8 cellular contexts compared by ENCODE assay signal in the genomic region with DNA sequence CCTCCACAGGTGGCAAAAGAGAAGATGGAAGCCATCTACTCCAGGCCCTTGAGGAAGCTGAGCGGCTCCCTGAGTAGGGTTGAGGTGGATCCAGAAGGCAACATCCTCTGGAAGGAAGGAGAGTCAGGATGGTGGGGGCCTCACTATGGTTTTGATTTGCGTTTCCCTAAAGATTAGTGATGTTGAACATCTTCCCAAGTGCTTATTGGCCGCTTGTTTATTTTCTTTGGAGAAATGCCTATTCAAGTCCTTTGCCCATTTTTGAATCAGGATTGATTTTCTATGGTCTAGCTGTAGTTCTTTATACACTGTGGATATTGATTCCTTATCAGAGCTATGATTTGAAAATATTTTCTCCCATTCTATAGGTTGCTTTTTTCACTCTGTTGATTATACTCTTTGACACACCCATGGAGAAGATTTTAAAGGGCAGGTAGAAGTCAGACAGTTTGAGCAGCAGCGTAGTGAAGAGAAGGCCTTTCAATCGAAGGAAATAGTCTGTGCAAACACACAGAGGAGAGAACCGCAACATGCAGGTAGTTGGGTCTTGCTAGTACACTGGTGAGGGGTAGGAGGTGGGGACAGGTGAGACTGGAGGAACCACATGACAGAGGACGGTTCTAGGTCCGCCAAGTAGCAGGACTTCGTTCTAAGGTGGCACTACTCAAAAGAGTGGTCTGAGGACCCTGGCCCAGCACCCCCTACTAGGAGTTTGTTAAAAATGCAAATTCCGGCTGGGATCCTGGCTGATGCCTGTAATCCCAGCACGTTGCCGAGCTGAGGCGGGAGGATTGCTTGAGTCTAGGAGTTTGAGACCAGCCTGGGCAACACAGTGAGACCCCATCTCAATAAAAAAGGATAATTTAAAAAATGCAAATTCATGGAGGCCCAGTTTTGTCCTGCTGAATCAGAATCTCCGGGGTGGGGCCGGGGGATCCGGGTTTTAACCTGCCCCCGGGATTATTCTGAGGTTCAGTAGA. TPM values are rescaled to one million over a fixed set of nuclear protein-coding genes. Genes with fewer than 3 reads are reported as not detected.
DNase-seq lines count a peak whose midpoint lies in the region; ATAC-seq and TF ChIP-seq lines count a peak whose summit lies in the region.

No MANE protein-coding gene starts in this region.

- DNase-seq in cardiac muscle cell (ENCODE audit: low read depth in 1 of 2, low spot score in 1 of 2), result peak in 1 of 2 donors; percentile 50
- DNase-seq in Right ventricle myocardium inferior (ENCODE audit: missing footprints), result no peak
- DNase-seq in astrocyte of the hippocampus (ENCODE audit: low read depth, low spot score), result peak; percentile 18
- DNase-seq in lower leg skin (ENCODE audit: low spot score in 2 of 2), result no peak
- no peak for DNase-seq in upper lobe of right lung
- DNase-seq in stimulated activated naive CD4-positive, alpha-beta T cell treated with Interleukin-2 at 50 U/mL for 16 hours (lab: John Stamatoyannopoulos, UW), result no peak
- no peak for DNase-seq in SHP77 treated with DMSO at 0.1 percent for 48 hours (lab: John Stamatoyannopoulos, UW)

- ATAC-seq in Right ventricle myocardium inferior (no peak), upper lobe of right lung (no peak), HG03025 (IDR thresholded peaks at IDR 0.05; ENCODE audit: low FRiP score, unreplicated experiment) (no peak)

- TF ChIP-seq CTCF in cardiac muscle cell (IDR thresholded peaks at IDR 0.05; ENCODE audit: low read depth, low read length) (no peak), lower leg skin (IDR thresholded peaks at IDR 0.05) (no peak), upper lobe of right lung (IDR thresholded peaks at IDR 0.05) (no peak)

- H3K36me3 ChIP-seq in cardiac muscle cell, result no peaks in the 10 kb centered on the region
- H3K36me3 ChIP-seq in upper lobe of right lung, result no peaks in the 10 kb centered on the region

- 63% methylated on average over 17 of the region's 17 CpGs for WGBS in lower leg skin, 2 donors

- H3K9me3 ChIP-seq in cardiac muscle cell (ENCODE audit: low read depth) (no peaks in the 10 kb centered on the region), upper lobe of right lung (no peaks in the 10 kb centered on the region)

- TF ChIP-seq POLR2A in lower leg skin (IDR thresholded peaks at IDR 0.05), result no peak

- H3K4me1 ChIP-seq in cardiac muscle cell (ENCODE audit: low read depth) (peaks cover 4% of the 10 kb centered on the region), upper lobe of right lung (peaks cover 25% of the 10 kb centered on the region)

- no peaks in the 10 kb centered on the region for H3K27me3 ChIP-seq in cardiac muscle cell
- no peaks in the 10 kb centered on the region for H3K27me3 ChIP-seq in upper lobe of right lung

- intact Hi-C loops in Right ventricle myocardium inferior (cut with DNase I), result loop anchor here (1.0 to 5.0 kb wide), 4 partner anchors 79 to 300 kb away; no protein-coding TSS in a partner anchor
- intact Hi-C loops in lower leg skin (cut with DNase I; ENCODE audit: low total_unique reads), result loop anchor here (5.0 kb wide), 1 partner anchor 250 kb away; no protein-coding TSS in a partner anchor
- intact Hi-C loops in upper lobe of right lung (cut with DNase I), result no loop called here

- H3K4me3 ChIP-seq in cardiac muscle cell (peak overlapping the region; percentile 51), lower leg skin (ENCODE audit: low read depth, poor library complexity, severe bottlenecking) (peak overlapping the region; percentile 27), upper lobe of right lung (peak overlapping the region; percentile 69)

- H3K27ac ChIP-seq in cardiac muscle cell (no peak overlapping the region), upper lobe of right lung (peak overlapping the region; percentile 97)

RNA-seq across cellular contexts. Expression of gene WSB1, which starts 58.9 kb away (rescaled TPM):
- total RNA-seq in cardiac muscle cell (197 and 471 TPM in 2 replicates), Right ventricle myocardium inferior (48.7 TPM), lower leg skin (100 to 1,000 TPM in 1 of 4 donors, 10 to 100 TPM in 3; 33.1 to 105 (median 55.6) TPM), upper lobe of right lung (360 TPM)
- 308 and 557 TPM in 2 replicates for polyA plus RNA-seq in cardiac muscle cell
